ENCODE assay signal across 8 cellular contexts in genomic region chr16:19168173-19169080, GRCh38. TPM values are rescaled to one million over a fixed set of nuclear protein-coding genes. Genes with fewer than 3 reads are reported as not detected.
DNase-seq lines count a peak whose midpoint lies in the region; ATAC-seq and TF ChIP-seq lines count a peak whose summit lies in the region.

Gene SYT17, plus strand, starts transcription at chr16:19168240. Its CDS starts 407 bp downstream, at chr16:19168647.

- peaks cover 46% of the 10 kb centered on the region for H3K27me3 ChIP-seq in skeletal muscle satellite cell (ENCODE audit: control insufficient read depth, insufficient read depth, low read length)

- H3K9ac ChIP-seq in skeletal muscle satellite cell (ENCODE audit: low read depth, low read length): no peak within 1 kb of the TSS

- H3K4me3 ChIP-seq in WI38 (ENCODE audit: low read depth, low read length) (peak within 1 kb of the TSS; percentile 50), skeletal muscle satellite cell (ENCODE audit: low read length) (peak within 1 kb of the TSS; percentile 45)

- H3K4me1 ChIP-seq in skeletal muscle satellite cell (ENCODE audit: control insufficient read depth, insufficient read depth, low read length): peaks cover 12% of the 10 kb centered on the region

- no peaks in the 10 kb centered on the region for H3K36me3 ChIP-seq in skeletal muscle satellite cell (ENCODE audit: insufficient read depth, low read length)

- no peak for TF ChIP-seq CTCF in WI38 (IDR thresholded peaks at IDR 0.05; ENCODE audit: low read depth, low read length)

- ATAC-seq in HG03175 (IDR thresholded peaks at IDR 0.05; ENCODE audit: unreplicated experiment) (no peak), GM21576 (IDR thresholded peaks at IDR 0.05; ENCODE audit: unreplicated experiment) (no peak)

- peak; percentile 43 for DNase-seq in AG08396 (ENCODE audit: low spot score)
- peak; percentile 50 for DNase-seq in HuH-7 (ENCODE audit: low spot score)
- DNase-seq in hippocampal formation (lab: John Stamatoyannopoulos, UW): peak; percentile 24 to 58
- no peak for DNase-seq in activated naive CD4-positive, alpha-beta T cell treated with Interleukin-2 at 50 U/mL for 16 hours

- peak within 1 kb of the TSS; percentile 59 for H3K4me2 ChIP-seq in skeletal muscle satellite cell (ENCODE audit: low read length)

- no peaks in the 10 kb centered on the region for H3K9me3 ChIP-seq in skeletal muscle satellite cell (replicated peaks; ENCODE audit: low read length)

RNA-seq across cellular contexts. Expression of gene SYT17, which starts in this region (rescaled TPM):
- not detected in 2 replicates for total RNA-seq in skeletal muscle satellite cell (2012; rRNA removed)
